20 cellular contexts compared by ENCODE assay signal in genomic region chr10:34386911-34387310, GRCh38.
DNase-seq lines count a peak whose midpoint lies in the region; ATAC-seq, FAIRE-seq and TF ChIP-seq lines count a peak whose summit lies in the region.
"Had no signal": no experiment of that assay in that cellular context is flagged by ENCODE, and none has a peak within 500 bp of the region (broad histone marks: within the 10 kb centered on the region; RNA-seq: fewer than 3 reads in every experiment).

No MANE protein-coding gene starts in this region.

- no peaks in the 10 kb centered on the region for H3K9me3 Mint-ChIP-seq in WTC11
- H3K9me3 Mint-ChIP-seq: CD4-positive, alpha-beta memory T cell had no signal

- H3K4me3 ChIP-seq in fibroblast of mammary gland (ENCODE audit: control insufficient read depth, low read depth, low read length): no peak overlapping the region
- H3K4me3 ChIP-seq in pancreas: no peak overlapping the region
- no peak overlapping the region for H3K4me3 ChIP-seq in HepG2 (replicated peaks in 1 of 3; ENCODE audit: insufficient read depth in 1 of 3, low read depth in 2 of 3, low read length in 3 of 3)
- H3K4me3 ChIP-seq: GM23248 had no signal

- BruUV-seq in HepG2 (replicated peaks; lab: Mats Ljungman, UMichigan): no TSS peak

- 95 to 99% methylated on average over 3 of the region's 3 CpGs for WGBS in pancreas, 2 donors
- WGBS in HepG2 (ENCODE audit: low lambda C conversion rate): 96% methylated on average over 3 of the region's 3 CpGs

- H3K4me1 Mint-ChIP-seq in WTC11: peaks cover 26% of the 10 kb centered on the region
- H3K4me1 Mint-ChIP-seq: CD4-positive, alpha-beta memory T cell had no signal

- peak; percentile 47 for DNase-seq in fibroblast of mammary gland (ENCODE audit: low read depth)
- no peak for DNase-seq in pancreas
- no peak for DNase-seq in HepG2 (ENCODE audit: low spot score)
- DNase-seq in WTC11 (ENCODE audit: low spot score): no peak
- no peak for DNase-seq in AG08396 (ENCODE audit: low spot score)
- DNase-seq: C1 segment of cervical spinal cord; Calu3; CD4-positive, alpha-beta memory T cell; COR-L47; DMS53; DMS79 treated with DMSO at 0.1 percent for 48 hours; GF-D8; GM23248; H7 had no signal

- intact Hi-C loops in pancreas (cut with DNase I): no loop called here
- intact Hi-C loops in HepG2 (cut with micrococcal nuclease; ENCODE audit: unreplicated experiment): no loop called here

- H3K9me3 ChIP-seq in pancreas: no peaks in the 10 kb centered on the region
- H3K9me3 ChIP-seq in HepG2 (ENCODE audit: low read length): no peaks in the 10 kb centered on the region

- H3K27me3 Mint-ChIP-seq in WTC11 (ENCODE audit: low read depth): no peaks in the 10 kb centered on the region

- in situ Hi-C loops in HepG2 (cut with HindIII; ENCODE audit: extremely low pct_ligation_motif_present, low pct_unique_long_range_greater_than_20kb): no loop called here

- H3K27me3 ChIP-seq in pancreas (no peaks in the 10 kb centered on the region), HepG2 (ENCODE audit: control insufficient read depth in 1 of 2, insufficient read depth in 2 of 2, low read length in 2 of 2) (no peaks in the 10 kb centered on the region)

- H3K4me3 Mint-ChIP-seq in WTC11: no peak overlapping the region
- H3K4me3 Mint-ChIP-seq: CD4-positive, alpha-beta memory T cell had no signal

- FAIRE-seq in endometrium (lab: Jason Lieb, UNC): peak; percentile 23
- peak; percentile 23 for FAIRE-seq in pancreas (lab: Jason Lieb, UNC)
- FAIRE-seq in HepG2 (lab: Jason Lieb, UNC): no peak
- FAIRE-seq: GM12891, GM18507, GM19239, H1 had no signal

- no peaks in the 10 kb centered on the region for H3K79me2 ChIP-seq in HepG2 (ENCODE audit: insufficient read depth, low read length)

- ATAC-seq in pancreas (no peak), HepG2 (no peak), WTC11 (no peak)
- ATAC-seq: HCT116 had no signal

- H2AFZ ChIP-seq in HepG2 (ENCODE audit: low read length): no peak overlapping the region
- H2AFZ ChIP-seq: GM23248 had no signal

- POLR2A ChIA-PET in HepG2 (lab: Yijun Ruan, JAX): no interaction called here
- POLR2A ChIA-PET in WTC11 (lab: Charles Lee): no interaction called here

- no peak for TF ChIP-seq CTCF in fibroblast of mammary gland (conservative IDR thresholded peaks at IDR 0.05; ENCODE audit: control insufficient read depth, insufficient read depth, low read depth, low read length)
- no peak for TF ChIP-seq CTCF in pancreas (IDR thresholded peaks at IDR 0.05)
- TF ChIP-seq CTCF in HepG2 (CRISPR knock-in tag; IDR thresholded peaks at IDR 0.05): no peak
- TF ChIP-seq CTCF in WTC11 (IDR thresholded peaks at IDR 0.05): no peak

- H3K4me1 ChIP-seq in pancreas (no peaks in the 10 kb centered on the region), HepG2 (ENCODE audit: insufficient read depth, low read length) (no peaks in the 10 kb centered on the region)

- H4K20me1 ChIP-seq in HepG2 (ENCODE audit: insufficient read depth, low read length): no peaks in the 10 kb centered on the region

- no peak overlapping the region for H3K27ac ChIP-seq in pancreas
- no peak overlapping the region for H3K27ac ChIP-seq in HepG2 (ENCODE audit: extremely low read length, insufficient read depth, low read length)
- H3K27ac ChIP-seq: GM23248 had no signal

- H3K36me3 ChIP-seq in pancreas (no peaks in the 10 kb centered on the region), HepG2 (replicated peaks in 1 of 2; ENCODE audit: control insufficient read depth in 1 of 2, insufficient read depth in 2 of 2, low read length in 2 of 2) (peaks cover 2 to 7% of the 10 kb centered on the region in 2 experiments)

- TF ChIP-seq RAD21 in HepG2 (CRISPR knock-in tag; IDR thresholded peaks at IDR 0.05): no peak

- no peaks in the 10 kb centered on the region; the same call in 1 of the 2 replicates for H3K36me3 Mint-ChIP-seq in WTC11
- H3K36me3 Mint-ChIP-seq: CD4-positive, alpha-beta memory T cell had no signal

- no peak overlapping the region for H3K9ac ChIP-seq in HepG2 (ENCODE audit: insufficient read depth, low read depth, low read length)
- H3K9ac ChIP-seq: GM23248 had no signal

- no peak overlapping the region for H3K27ac Mint-ChIP-seq in WTC11
- H3K27ac Mint-ChIP-seq: CD4-positive, alpha-beta memory T cell had no signal

- TF ChIP-seq POLR2A in HepG2 (IDR thresholded peaks at IDR 0.05; ENCODE audit: insufficient read depth in 1 of 2, low read depth in 2 of 2, low read length in 2 of 2): no peak

- CTCF ChIA-PET in HepG2 (lab: Yijun Ruan, JAX; ENCODE audit: low intra/inter-chr PET ratio, low total read pairs): no interaction called here
- CTCF ChIA-PET in WTC11 (lab: Charles Lee): no interaction called here

- no peak overlapping the region for H3K4me2 ChIP-seq in HepG2 (ENCODE audit: low read depth, low read length)

- TF ChIP-seq EP300 in HepG2 (IDR thresholded peaks at IDR 0.05; ENCODE audit: low read depth in 2 of 2, low read length in 2 of 2) (no peak), HepG2 (CRISPR knock-in tag; IDR thresholded peaks at IDR 0.05; ENCODE audit: borderline replicate concordance) (no peak)

TF ChIP-seq in HepG2, 621 proteins besides CTCF, POLR2A, EP300 and RAD21:
- TF ChIP-seq ZBTB1 (CRISPR knock-in tag; IDR thresholded peaks at IDR 0.05; ENCODE audit: borderline replicate concordance) (no peak), ZNF704 (CRISPR knock-in tag; IDR thresholded peaks at IDR 0.05; ENCODE audit: borderline replicate concordance) (no peak)
TF ChIP-seq in HepG2: peak in this region for 0.

TF ChIP-seq in WTC11, 78 proteins besides CTCF, POLR2A, EP300 and RAD21:
- TF ChIP-seq JAZF1 (CRISPR knock-in tag; IDR thresholded peaks at IDR 0.05) (no peak), CREM (CRISPR knock-in tag; IDR thresholded peaks at IDR 0.05) (no peak), ZNF263 (CRISPR knock-in tag; IDR thresholded peaks at IDR 0.05; ENCODE audit: low read depth) (no peak), ESRRA (CRISPR knock-in tag; IDR thresholded peaks at IDR 0.05; ENCODE audit: borderline replicate concordance) (no peak), SMAD3 (CRISPR knock-in tag; IDR thresholded peaks at IDR 0.05; ENCODE audit: borderline replicate concordance) (no peak), MXD4 (CRISPR knock-in tag; IDR thresholded peaks at IDR 0.05; ENCODE audit: borderline replicate concordance) (no peak), OVOL2 (CRISPR knock-in tag; IDR thresholded peaks at IDR 0.05; ENCODE audit: borderline replicate concordance) (no peak), ZNF671 (CRISPR knock-in tag; IDR thresholded peaks at IDR 0.05) (no peak), ETV6 (CRISPR knock-in tag; IDR thresholded peaks at IDR 0.05) (no peak), TEAD4 (CRISPR knock-in tag; IDR thresholded peaks at IDR 0.05) (no peak), ARID4B (CRISPR knock-in tag; IDR thresholded peaks at IDR 0.05; ENCODE audit: borderline replicate concordance) (no peak)
